ENCODE assay signal across 27 cellular contexts in genomic region chr6:140059947-140060346, GRCh38.
"Had no signal": no experiment of that assay in that cellular context is flagged by ENCODE, and none has a peak within 500 bp of the region (broad histone marks: within the 10 kb centered on the region; RNA-seq: fewer than 3 reads in every experiment).

No MANE protein-coding gene starts in this region.

- H3K4me1 ChIP-seq: colonic mucosa had no signal

- H3K27ac ChIP-seq: adrenal gland, ascending aorta, colonic mucosa, dorsolateral prefrontal cortex, heart right ventricle, transverse colon, uterus had no signal

- H3K27me3 ChIP-seq: adrenal gland, ascending aorta, colonic mucosa, dorsolateral prefrontal cortex, heart right ventricle, transverse colon, uterus had no signal

- DNase-seq: activated CD4-positive, alpha-beta T cell treated with anti-CD3 and anti-CD28 coated beads, Interleukin-2, amount 50 U/mL, for 1 hour; activated CD8-positive, alpha-beta T cell treated with anti-CD3 and anti-CD28 coated beads, Interleukin-2, amount 10 ng/mL, durations not matched to agents 7 days and 5 days; adrenal gland; central memory CD4-positive, alpha-beta T cell; colonic mucosa; dorsolateral prefrontal cortex; effector memory CD8-positive, alpha-beta T cell; heart right ventricle; islet precursor cell; left colon; mesendoderm; naive thymus-derived CD4-positive, alpha-beta T cell; occipital lobe; stimulated activated CD4-positive, alpha-beta T cell treated with anti-CD3 and anti-CD28 coated beads, Interleukin-15, amount 100 ng/mL, for 24 hours; stimulated activated CD4-positive, alpha-beta T cell treated with anti-CD3 and anti-CD28 coated beads, Interleukin-2, amount 100 ng/mL, for 48 hours; stimulated activated CD8-positive, alpha-beta memory T cell treated with anti-CD3 and anti-CD28 coated beads, Interleukin-4, amount 100 ng/mL, for 48 hours; stimulated activated naive B cell treated with anti-CD40 and anti-IgM and Interleukin-4, amounts not matched to agents 10 μg/mL and 1 μg/mL and 100 μg/mL, for 72 hours; T-helper 17 cell; transverse colon; uterus had no signal

- H3K4me1 Mint-ChIP-seq: activated T-helper 17 cell treated with anti-CD3 and anti-CD28 coated beads, Interleukin-2, amount 50 U/mL, for 72 hours; naive thymus-derived CD4-positive, alpha-beta T cell; stimulated activated naive B cell treated with anti-CD40 and anti-IgM and Interleukin-4, amounts not matched to agents 10 μg/mL and 1 μg/mL and 100 μg/mL, for 72 hours; T-helper 17 cell had no signal

- H3K9me3 Mint-ChIP-seq: activated naive CD4-positive, alpha-beta T cell treated with anti-CD3 and anti-CD28 coated beads, Interleukin-2, amount 50 U/mL, for 72 hours; effector memory CD8-positive, alpha-beta T cell; stimulated activated naive B cell treated with anti-CD40 and anti-IgM and Interleukin-4, amounts not matched to agents 10 μg/mL and 1 μg/mL and 100 μg/mL, for 72 hours had no signal

- ATAC-seq: activated CD8-positive, alpha-beta T cell treated with anti-CD3 and anti-CD28 coated beads, Interleukin-2, amount 10 ng/mL, durations not matched to agents 7 days and 5 days; activated naive CD4-positive, alpha-beta T cell treated with anti-CD3 and anti-CD28 coated beads, Interleukin-2, amount 50 U/mL, for 72 hours; activated T-helper 17 cell treated with anti-CD3 and anti-CD28 coated beads, Interleukin-2, amount 50 U/mL, for 72 hours; effector memory CD8-positive, alpha-beta T cell; esophagus mucosa; heart right ventricle; left colon; naive thymus-derived CD4-positive, alpha-beta T cell; sciatic nerve; stimulated activated naive B cell treated with anti-CD40 and anti-IgM and Interleukin-4, amounts not matched to agents 10 μg/mL and 1 μg/mL and 100 μg/mL, for 72 hours; T-helper 17 cell had no signal

- H3K36me3 ChIP-seq: adrenal gland, ascending aorta, colonic mucosa, heart right ventricle, transverse colon, uterus had no signal

- H3K9me3 ChIP-seq: adrenal gland, ascending aorta, colonic mucosa, heart right ventricle, transverse colon, uterus had no signal

- H3K36me3 Mint-ChIP-seq: activated naive CD4-positive, alpha-beta T cell treated with anti-CD3 and anti-CD28 coated beads, Interleukin-2, amount 50 U/mL, for 72 hours; naive thymus-derived CD4-positive, alpha-beta T cell; stimulated activated naive B cell treated with anti-CD40 and anti-IgM and Interleukin-4, amounts not matched to agents 10 μg/mL and 1 μg/mL and 100 μg/mL, for 72 hours had no signal

- H3K4me2 ChIP-seq: smooth muscle cell had no signal

- H3K4me3 ChIP-seq: adrenal gland, ascending aorta, colonic mucosa, dorsolateral prefrontal cortex, heart right ventricle, smooth muscle cell, transverse colon, uterus had no signal

- H3K27ac Mint-ChIP-seq: activated CD8-positive, alpha-beta T cell treated with anti-CD3 and anti-CD28 coated beads, Interleukin-2, amount 10 ng/mL, durations not matched to agents 7 days and 5 days; activated naive CD4-positive, alpha-beta T cell treated with anti-CD3 and anti-CD28 coated beads, Interleukin-2, amount 50 U/mL, for 72 hours; activated T-helper 17 cell treated with anti-CD3 and anti-CD28 coated beads, Interleukin-2, amount 50 U/mL, for 72 hours; effector memory CD8-positive, alpha-beta T cell; naive thymus-derived CD4-positive, alpha-beta T cell; stimulated activated naive B cell treated with anti-CD40 and anti-IgM and Interleukin-4, amounts not matched to agents 10 μg/mL and 1 μg/mL and 100 μg/mL, for 72 hours; T-helper 17 cell had no signal

- H3K4me3 Mint-ChIP-seq: activated CD8-positive, alpha-beta T cell treated with anti-CD3 and anti-CD28 coated beads, Interleukin-2, amount 10 ng/mL, durations not matched to agents 7 days and 5 days; activated T-helper 17 cell treated with anti-CD3 and anti-CD28 coated beads, Interleukin-2, amount 50 U/mL, for 72 hours; effector memory CD8-positive, alpha-beta T cell; naive thymus-derived CD4-positive, alpha-beta T cell; neural crest cell; stimulated activated naive B cell treated with anti-CD40 and anti-IgM and Interleukin-4, amounts not matched to agents 10 μg/mL and 1 μg/mL and 100 μg/mL, for 72 hours; T-helper 17 cell had no signal
